In the genomic region with DNA sequence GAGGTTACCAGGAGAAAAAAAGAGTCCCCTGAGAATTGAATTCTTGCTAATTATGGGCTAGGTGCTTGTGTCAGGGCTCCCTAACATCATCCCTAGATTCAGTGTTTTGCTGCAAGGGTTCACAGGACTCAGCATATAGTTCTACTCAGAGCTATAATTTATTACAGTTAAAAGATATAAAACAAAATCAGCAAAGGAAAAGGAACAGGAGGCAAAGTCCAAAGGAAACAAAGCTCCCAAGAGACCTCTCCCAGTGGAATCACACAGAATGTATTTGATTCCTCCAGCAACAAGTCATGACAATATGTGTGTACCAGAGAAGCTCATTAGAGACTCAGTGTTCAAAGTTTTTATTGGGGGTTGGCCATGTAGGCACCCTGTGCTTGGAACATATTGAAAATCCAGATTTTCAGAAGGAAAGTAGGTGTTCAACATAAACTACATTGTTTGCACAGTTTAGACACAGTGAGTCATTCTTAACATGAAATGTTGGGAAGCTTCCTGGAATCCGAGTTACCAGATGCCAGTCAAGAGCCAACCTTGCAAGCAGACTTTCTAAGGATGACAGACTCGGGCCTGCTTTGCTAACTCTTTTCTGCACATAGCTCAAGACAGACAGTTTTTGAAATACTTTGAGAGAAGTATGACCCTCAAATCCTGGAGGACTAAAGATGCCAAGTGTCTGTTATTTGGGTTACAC, we compare ENCODE assay signal across 1 cellular context.
TF ChIP-seq lines count a peak whose summit lies in the region.

No MANE protein-coding gene starts in this region.

TF ChIP-seq in SK-N-SH treated with all-trans-retinoic acid at 6 μM for 48 hours, 23 proteins besides CTCF, POLR2A, EP300 and RAD21 (continued from another document):
- TF ChIP-seq, protein P1, sequence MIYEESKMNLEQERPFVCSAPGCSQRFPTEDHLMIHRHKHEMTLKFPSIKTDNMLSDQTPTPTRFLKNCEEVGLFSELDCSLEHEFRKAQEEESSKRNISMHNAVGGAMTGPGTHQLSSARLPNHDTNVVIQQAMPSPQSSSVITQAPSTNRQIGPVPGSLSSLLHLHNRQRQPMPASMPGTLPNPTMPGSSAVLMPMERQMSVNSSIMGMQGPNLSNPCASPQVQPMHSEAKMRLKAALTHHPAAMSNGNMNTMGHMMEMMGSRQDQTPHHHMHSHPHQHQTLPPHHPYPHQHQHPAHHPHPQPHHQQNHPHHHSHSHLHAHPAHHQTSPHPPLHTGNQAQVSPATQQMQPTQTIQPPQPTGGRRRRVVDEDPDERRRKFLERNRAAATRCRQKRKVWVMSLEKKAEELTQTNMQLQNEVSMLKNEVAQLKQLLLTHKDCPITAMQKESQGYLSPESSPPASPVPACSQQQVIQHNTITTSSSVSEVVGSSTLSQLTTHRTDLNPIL (CRISPR knock-in tag; IDR thresholded peaks at IDR 0.05; ENCODE audit: low read depth), result no peak
- TF ChIP-seq OSR1 (CRISPR knock-in tag; IDR thresholded peaks at IDR 0.05), result no peak
- TF ChIP-seq CSDC2 (CRISPR knock-in tag; IDR thresholded peaks at IDR 0.05), result no peak
- no peak for TF ChIP-seq ZC3H10 (CRISPR knock-in tag; IDR thresholded peaks at IDR 0.05)
- TF ChIP-seq, protein P2, sequence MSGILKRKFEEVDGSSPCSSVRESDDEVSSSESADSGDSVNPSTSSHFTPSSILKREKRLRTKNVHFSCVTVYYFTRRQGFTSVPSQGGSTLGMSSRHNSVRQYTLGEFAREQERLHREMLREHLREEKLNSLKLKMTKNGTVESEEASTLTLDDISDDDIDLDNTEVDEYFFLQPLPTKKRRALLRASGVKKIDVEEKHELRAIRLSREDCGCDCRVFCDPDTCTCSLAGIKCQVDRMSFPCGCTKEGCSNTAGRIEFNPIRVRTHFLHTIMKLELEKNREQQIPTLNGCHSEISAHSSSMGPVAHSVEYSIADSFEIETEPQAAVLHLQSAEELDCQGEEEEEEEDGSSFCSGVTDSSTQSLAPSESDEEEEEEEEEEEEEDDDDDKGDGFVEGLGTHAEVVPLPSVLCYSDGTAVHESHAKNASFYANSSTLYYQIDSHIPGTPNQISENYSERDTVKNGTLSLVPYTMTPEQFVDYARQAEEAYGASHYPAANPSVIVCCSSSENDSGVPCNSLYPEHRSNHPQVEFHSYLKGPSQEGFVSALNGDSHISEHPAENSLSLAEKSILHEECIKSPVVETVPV (CRISPR knock-in tag; IDR thresholded peaks at IDR 0.05), result no peak
- no peak for TF ChIP-seq TOX (CRISPR knock-in tag; IDR thresholded peaks at IDR 0.05; ENCODE audit: borderline replicate concordance)
- TF ChIP-seq TCF4 (CRISPR knock-in tag; IDR thresholded peaks at IDR 0.05; ENCODE audit: borderline replicate concordance), result no peak
- no peak for TF ChIP-seq BACH2 (CRISPR knock-in tag; IDR thresholded peaks at IDR 0.05; ENCODE audit: borderline replicate concordance)
